ENCODE assay signal across 1 cellular context in genomic region chr6:30918675-30919074, GRCh38.
TF ChIP-seq lines count a peak whose summit lies in the region.

No MANE protein-coding gene starts in this region.

TF ChIP-seq in K562, 482 proteins besides CTCF, POLR2A, EP300 and RAD21:
- TF ChIP-seq U2AF2 (optimal IDR thresholded peaks at IDR 0.05; ENCODE audit: low read depth, low read length) (no peak), TCF3 (CRISPR knock-in tag; IDR thresholded peaks at IDR 0.05) (peak; percentile 41; the same call in 1 of the 2 replicates), CBFA2T3 (IDR thresholded peaks at IDR 0.05) (peak; percentile 36; the same call in 1 of the 2 replicates), TEAD4 (IDR thresholded peaks at IDR 0.05; ENCODE audit: low read length) (peak; percentile 37; the same call in 1 of the 2 replicates), TEAD4 (CRISPR knock-in tag; IDR thresholded peaks at IDR 0.05; ENCODE audit: borderline replicate concordance) (no peak)
- TF ChIP-seq, protein P1, sequence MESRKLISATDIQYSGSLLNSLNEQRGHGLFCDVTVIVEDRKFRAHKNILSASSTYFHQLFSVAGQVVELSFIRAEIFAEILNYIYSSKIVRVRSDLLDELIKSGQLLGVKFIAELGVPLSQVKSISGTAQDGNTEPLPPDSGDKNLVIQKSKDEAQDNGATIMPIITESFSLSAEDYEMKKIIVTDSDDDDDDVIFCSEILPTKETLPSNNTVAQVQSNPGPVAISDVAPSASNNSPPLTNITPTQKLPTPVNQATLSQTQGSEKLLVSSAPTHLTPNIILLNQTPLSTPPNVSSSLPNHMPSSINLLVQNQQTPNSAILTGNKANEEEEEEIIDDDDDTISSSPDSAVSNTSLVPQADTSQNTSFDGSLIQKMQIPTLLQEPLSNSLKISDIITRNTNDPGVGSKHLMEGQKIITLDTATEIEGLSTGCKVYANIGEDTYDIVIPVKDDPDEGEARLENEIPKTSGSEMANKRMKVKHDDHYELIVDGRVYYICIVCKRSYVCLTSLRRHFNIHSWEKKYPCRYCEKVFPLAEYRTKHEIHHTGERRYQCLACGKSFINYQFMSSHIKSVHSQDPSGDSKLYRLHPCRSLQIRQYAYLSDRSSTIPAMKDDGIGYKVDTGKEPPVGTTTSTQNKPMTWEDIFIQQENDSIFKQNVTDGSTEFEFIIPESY (CRISPR knock-in tag; IDR thresholded peaks at IDR 0.05), result peak; percentile 91
- TF ChIP-seq, protein P2, sequence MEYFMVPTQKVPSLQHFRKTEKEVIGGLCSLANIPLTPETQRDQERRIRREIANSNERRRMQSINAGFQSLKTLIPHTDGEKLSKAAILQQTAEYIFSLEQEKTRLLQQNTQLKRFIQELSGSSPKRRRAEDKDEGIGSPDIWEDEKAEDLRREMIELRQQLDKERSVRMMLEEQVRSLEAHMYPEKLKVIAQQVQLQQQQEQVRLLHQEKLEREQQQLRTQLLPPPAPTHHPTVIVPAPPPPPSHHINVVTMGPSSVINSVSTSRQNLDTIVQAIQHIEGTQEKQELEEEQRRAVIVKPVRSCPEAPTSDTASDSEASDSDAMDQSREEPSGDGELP (CRISPR knock-in tag; IDR thresholded peaks at IDR 0.05; ENCODE audit: borderline replicate concordance), result peak; percentile 43; the same call in 1 of the 2 replicates
